ENCODE assay signal across 1 cellular context in the genomic region with DNA sequence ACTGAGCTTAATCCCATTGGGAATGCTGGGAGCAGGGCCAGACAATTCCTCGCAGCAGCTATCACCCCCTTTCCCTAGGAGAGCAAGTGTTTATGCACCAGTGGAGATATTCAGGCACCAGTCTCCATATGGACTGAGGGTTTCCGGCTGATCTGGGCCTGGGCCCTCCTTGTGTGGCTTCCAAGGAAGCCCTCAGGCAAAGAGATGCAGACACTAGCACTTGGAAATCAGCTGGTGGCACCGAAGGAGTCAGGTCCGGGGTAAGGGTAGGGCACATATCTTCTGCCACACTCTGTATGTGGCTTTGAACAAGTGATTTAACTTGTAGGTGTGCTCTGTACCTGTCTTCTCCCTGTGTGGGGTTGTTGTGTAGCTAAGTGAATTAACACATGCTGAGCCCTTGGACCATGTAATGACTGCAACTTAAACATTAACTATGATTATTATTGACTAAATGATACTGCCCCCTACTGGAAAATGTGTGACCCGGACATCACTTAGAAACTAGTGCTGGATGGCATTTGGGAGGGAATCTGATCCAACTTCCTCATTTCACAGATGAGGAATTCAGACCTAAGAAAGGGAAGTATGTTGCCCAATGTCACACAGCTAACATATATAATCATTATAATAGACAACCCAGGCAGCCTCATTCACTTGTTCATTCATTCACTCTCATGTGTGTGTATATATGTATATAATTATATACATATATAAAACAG.
TF ChIP-seq lines count a peak whose summit lies in the region.

No MANE protein-coding gene starts in this region.

TF ChIP-seq in H1, 55 proteins besides CTCF, POLR2A, EP300 and RAD21:
- TF ChIP-seq ZNF274 (IDR thresholded peaks at IDR 0.05; ENCODE audit: borderline replicate concordance, extremely low read depth, low read length) (no peak), CEBPB (IDR thresholded peaks at IDR 0.05; ENCODE audit: low read depth, low read length) (peak; percentile 59)
- TF ChIP-seq, protein P1, sequence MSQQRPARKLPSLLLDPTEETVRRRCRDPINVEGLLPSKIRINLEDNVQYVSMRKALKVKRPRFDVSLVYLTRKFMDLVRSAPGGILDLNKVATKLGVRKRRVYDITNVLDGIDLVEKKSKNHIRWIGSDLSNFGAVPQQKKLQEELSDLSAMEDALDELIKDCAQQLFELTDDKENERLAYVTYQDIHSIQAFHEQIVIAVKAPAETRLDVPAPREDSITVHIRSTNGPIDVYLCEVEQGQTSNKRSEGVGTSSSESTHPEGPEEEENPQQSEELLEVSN (IDR thresholded peaks at IDR 0.05) = 0 out of 2 replicates have a peak, but pooled peaks have one; percentile 28
